Comparison of ENCODE assay signal across 8 cellular contexts in genomic region chr16:58301052-58301451, GRCh38. TPM values are rescaled to one million over a fixed set of nuclear protein-coding genes. Genes with fewer than 3 reads are reported as not detected.
"Had no signal": no experiment of that assay in that cellular context is flagged by ENCODE, and none has a peak within 500 bp of the region (broad histone marks: within the 10 kb centered on the region; RNA-seq: fewer than 3 reads in every experiment).

No MANE protein-coding gene starts in this region.

- H3K4me3 ChIP-seq: GM12878 had no signal

- ATAC-seq: GM12878 had no signal

- DNase-seq: GDM1, GF-D8 had no signal

- FAIRE-seq: G401.6, GM12878, GM12891, GM12892, GM18507, GM19239 had no signal

RNA-seq across cellular contexts. Expression of gene PRSS54, which starts 6.2 kb away (rescaled TPM):
- total RNA-seq: GM12878 had no signal
- polyA plus RNA-seq: GM12878 had no signal
